1 cellular context compared by ENCODE assay signal in the genomic region with DNA sequence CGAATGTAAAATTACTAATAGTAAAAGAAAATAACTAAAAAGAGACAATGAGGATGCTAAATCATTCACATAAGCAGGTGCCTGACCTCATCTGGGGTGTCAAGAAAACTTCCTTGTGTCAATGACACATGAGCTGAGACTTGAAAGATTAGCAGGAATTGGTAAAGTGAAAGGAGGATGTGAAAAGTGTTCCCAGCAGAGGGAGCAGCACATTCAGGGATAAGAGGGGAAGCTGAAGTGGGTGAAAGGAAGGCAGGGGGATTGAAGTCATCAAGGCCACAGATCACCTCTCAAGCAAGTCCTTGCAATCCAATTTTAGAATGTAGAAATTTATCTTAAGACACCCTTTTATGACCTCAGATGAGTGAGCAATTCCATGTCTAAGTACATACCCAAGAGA.
TF ChIP-seq lines count a peak whose summit lies in the region.

No MANE protein-coding gene starts in this region.

TF ChIP-seq in GM23338, 12 proteins besides CTCF, POLR2A, EP300 and RAD21 (continued from another document):
- TF ChIP-seq, protein P1, sequence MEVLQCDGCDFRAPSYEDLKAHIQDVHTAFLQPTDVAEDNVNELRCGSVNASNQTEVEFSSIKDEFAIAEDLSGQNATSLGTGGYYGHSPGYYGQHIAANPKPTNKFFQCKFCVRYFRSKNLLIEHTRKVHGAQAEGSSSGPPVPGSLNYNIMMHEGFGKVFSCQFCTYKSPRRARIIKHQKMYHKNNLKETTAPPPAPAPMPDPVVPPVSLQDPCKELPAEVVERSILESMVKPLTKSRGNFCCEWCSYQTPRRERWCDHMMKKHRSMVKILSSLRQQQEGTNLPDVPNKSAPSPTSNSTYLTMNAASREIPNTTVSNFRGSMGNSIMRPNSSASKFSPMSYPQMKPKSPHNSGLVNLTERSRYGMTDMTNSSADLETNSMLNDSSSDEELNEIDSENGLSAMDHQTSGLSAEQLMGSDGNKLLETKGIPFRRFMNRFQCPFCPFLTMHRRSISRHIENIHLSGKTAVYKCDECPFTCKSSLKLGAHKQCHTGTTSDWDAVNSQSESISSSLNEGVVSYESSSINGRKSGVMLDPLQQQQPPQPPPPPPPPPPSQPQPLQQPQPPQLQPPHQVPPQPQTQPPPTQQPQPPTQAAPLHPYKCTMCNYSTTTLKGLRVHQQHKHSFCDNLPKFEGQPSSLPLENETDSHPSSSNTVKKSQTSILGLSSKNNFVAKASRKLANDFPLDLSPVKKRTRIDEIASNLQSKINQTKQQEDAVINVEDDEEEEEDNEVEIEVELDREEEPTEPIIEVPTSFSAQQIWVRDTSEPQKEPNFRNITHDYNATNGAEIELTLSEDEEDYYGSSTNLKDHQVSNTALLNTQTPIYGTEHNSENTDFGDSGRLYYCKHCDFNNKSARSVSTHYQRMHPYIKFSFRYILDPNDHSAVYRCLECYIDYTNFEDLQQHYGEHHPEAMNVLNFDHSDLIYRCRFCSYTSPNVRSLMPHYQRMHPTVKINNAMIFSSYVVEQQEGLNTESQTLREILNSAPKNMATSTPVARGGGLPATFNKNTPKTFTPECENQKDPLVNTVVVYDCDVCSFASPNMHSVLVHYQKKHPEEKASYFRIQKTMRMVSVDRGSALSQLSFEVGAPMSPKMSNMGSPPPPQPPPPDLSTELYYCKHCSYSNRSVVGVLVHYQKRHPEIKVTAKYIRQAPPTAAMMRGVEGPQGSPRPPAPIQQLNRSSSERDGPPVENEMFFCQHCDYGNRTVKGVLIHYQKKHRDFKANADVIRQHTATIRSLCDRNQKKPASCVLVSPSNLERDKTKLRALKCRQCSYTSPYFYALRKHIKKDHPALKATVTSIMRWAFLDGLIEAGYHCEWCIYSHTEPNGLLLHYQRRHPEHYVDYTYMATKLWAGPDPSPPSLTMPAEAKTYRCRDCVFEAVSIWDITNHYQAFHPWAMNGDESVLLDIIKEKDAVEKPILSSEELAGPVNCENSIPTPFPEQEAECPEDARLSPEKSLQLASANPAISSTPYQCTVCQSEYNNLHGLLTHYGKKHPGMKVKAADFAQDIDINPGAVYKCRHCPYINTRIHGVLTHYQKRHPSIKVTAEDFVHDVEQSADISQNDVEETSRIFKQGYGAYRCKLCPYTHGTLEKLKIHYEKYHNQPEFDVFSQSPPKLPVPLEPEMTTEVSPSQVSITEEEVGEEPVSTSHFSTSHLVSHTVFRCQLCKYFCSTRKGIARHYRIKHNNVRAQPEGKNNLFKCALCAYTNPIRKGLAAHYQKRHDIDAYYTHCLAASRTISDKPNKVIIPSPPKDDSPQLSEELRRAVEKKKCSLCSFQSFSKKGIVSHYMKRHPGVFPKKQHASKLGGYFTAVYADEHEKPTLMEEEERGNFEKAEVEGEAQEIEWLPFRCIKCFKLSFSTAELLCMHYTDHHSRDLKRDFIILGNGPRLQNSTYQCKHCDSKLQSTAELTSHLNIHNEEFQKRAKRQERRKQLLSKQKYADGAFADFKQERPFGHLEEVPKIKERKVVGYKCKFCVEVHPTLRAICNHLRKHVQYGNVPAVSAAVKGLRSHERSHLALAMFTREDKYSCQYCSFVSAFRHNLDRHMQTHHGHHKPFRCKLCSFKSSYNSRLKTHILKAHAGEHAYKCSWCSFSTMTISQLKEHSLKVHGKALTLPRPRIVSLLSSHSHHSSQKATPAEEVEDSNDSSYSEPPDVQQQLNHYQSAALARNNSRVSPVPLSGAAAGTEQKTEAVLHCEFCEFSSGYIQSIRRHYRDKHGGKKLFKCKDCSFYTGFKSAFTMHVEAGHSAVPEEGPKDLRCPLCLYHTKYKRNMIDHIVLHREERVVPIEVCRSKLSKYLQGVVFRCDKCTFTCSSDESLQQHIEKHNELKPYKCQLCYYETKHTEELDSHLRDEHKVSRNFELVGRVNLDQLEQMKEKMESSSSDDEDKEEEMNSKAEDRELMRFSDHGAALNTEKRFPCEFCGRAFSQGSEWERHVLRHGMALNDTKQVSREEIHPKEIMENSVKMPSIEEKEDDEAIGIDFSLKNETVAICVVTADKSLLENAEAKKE (CRISPR knock-in tag; IDR thresholded peaks at IDR 0.05), result no peak
- TF ChIP-seq ETS1 (IDR thresholded peaks at IDR 0.05) (no peak), JUNB (IDR thresholded peaks at IDR 0.05; ENCODE audit: unreplicated experiment) (no peak), REST (IDR thresholded peaks at IDR 0.05; ENCODE audit: unreplicated experiment) (no peak), POLR2AphosphoS5 (IDR thresholded peaks at IDR 0.05; ENCODE audit: low read depth) (no peak), ZNF331 (CRISPR knock-in tag; IDR thresholded peaks at IDR 0.05; ENCODE audit: low read depth) (no peak), CREB1 (CRISPR knock-in tag; IDR thresholded peaks at IDR 0.05; ENCODE audit: low read depth) (no peak), ZNF114 (CRISPR knock-in tag; IDR thresholded peaks at IDR 0.05) (no peak), EZH2phosphoT487 (IDR thresholded peaks at IDR 0.05; ENCODE audit: unreplicated experiment) (no peak), EZH2 (IDR thresholded peaks at IDR 0.05; ENCODE audit: low read depth, unreplicated experiment) (no peak), STAT1 (IDR thresholded peaks at IDR 0.05; ENCODE audit: unreplicated experiment) (no peak)
TF ChIP-seq in GM23338: peak in this region for 0.
